Comparison of ENCODE assay signal across 19 cellular contexts in genomic region chr2:21362101-21362500, GRCh38.
"Had no signal": no experiment of that assay in that cellular context is flagged by ENCODE, and none has a peak within 500 bp of the region (broad histone marks: within the 10 kb centered on the region; RNA-seq: fewer than 3 reads in every experiment).

No MANE protein-coding gene starts in this region.

- H3K4me1 ChIP-seq: heart left ventricle, right atrium auricular region, sigmoid colon, stomach, uterus had no signal

- H3K4me3 Mint-ChIP-seq: dendritic cell treated with granulocyte-macrophage colony-stimulating factor and Interleukin-4, amounts not matched to agents 40 ng/mL and 50 ng/mL, for 4 days; effector memory CD8-positive, alpha-beta T cell; natural killer cell; neural crest cell; type B pancreatic cell had no signal

- H3K27me3 Mint-ChIP-seq: dendritic cell treated with granulocyte-macrophage colony-stimulating factor and Interleukin-4, amounts not matched to agents 40 ng/mL and 50 ng/mL, for 4 days; effector memory CD8-positive, alpha-beta T cell; type B pancreatic cell had no signal

- H3K27me3 ChIP-seq: heart left ventricle, ovary, right atrium auricular region, sigmoid colon, uterus had no signal

- H3K9me3 Mint-ChIP-seq: dendritic cell treated with granulocyte-macrophage colony-stimulating factor and Interleukin-4, amounts not matched to agents 40 ng/mL and 50 ng/mL, for 4 days had no signal

- H3K36me3 Mint-ChIP-seq: natural killer cell, type B pancreatic cell had no signal

- DNase-seq: effector memory CD8-positive, alpha-beta T cell; heart left ventricle; hippocampal formation; mucosa of descending colon; natural killer cell; nucleus accumbens; ovary; sigmoid colon; stimulated activated CD4-positive, alpha-beta T cell treated with anti-CD3 and anti-CD28 coated beads, Interleukin-12 subunit alpha, Interleukin-12 subunit beta, amount 100 ng/mL, for 4 hours; stimulated activated naive CD4-positive, alpha-beta T cell; stomach; substantia nigra; uterus had no signal

- ATAC-seq: effector memory CD8-positive, alpha-beta T cell; heart left ventricle; left lobe of liver; mucosa of descending colon; natural killer cell had no signal

- H3K27ac Mint-ChIP-seq: dendritic cell treated with granulocyte-macrophage colony-stimulating factor and Interleukin-4, amounts not matched to agents 40 ng/mL and 50 ng/mL, for 4 days; effector memory CD8-positive, alpha-beta T cell; natural killer cell; type B pancreatic cell had no signal

- H3K4me1 Mint-ChIP-seq: natural killer cell, neural crest cell had no signal

- H3K36me3 ChIP-seq: heart left ventricle, ovary, right atrium auricular region, sigmoid colon, stomach, uterus had no signal

- H3K27ac ChIP-seq: heart left ventricle, ovary, right atrium auricular region, sigmoid colon, skin epidermis, stomach, uterus had no signal

- H3K9me3 ChIP-seq: heart left ventricle, mucosa of descending colon, ovary, right atrium auricular region, stomach, uterus had no signal

- H3K4me3 ChIP-seq: heart left ventricle, mucosa of descending colon, ovary, right atrium auricular region, sigmoid colon, skin epidermis, stomach, uterus had no signal
